ENCODE assay signal across 28 cellular contexts in the genomic region with DNA sequence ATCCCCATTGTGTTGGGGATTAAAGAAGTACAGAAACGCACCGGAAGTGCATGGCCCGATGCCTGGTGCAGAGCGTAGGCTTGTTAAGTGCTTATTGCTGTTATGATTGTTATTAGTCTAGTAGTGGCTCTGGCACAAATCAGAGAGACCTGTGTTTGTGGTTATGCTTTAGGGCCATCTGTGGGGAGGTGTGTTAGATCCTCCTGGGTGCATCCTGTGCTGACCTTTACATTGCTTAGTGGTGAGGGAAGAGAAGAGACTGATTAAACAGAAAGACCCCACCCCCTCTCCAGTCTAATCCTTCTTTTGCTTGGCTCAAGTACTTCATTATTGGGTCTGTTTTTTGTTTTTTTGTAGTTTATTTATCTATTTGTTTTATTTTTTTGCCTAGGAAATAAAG.
"Had no signal": no experiment of that assay in that cellular context is flagged by ENCODE, and none has a peak within 500 bp of the region (broad histone marks: within the 10 kb centered on the region; RNA-seq: fewer than 3 reads in every experiment).

No MANE protein-coding gene starts in this region.

- H3K36me3 ChIP-seq: cardiac muscle cell, ovary, right atrium auricular region, thyroid gland, upper lobe of right lung had no signal

- H3K9me3 ChIP-seq: body of pancreas, ovary, psoas muscle, right atrium auricular region, thyroid gland, upper lobe of right lung had no signal

- H3K27me3 ChIP-seq: body of pancreas, cardiac muscle cell, ovary, right atrium auricular region, thyroid gland, upper lobe of right lung had no signal

- H3K27ac Mint-ChIP-seq: activated B cell treated with CpG ODN at 0.5 μM for 24 hours; activated naive CD4-positive, alpha-beta T cell treated with anti-CD3 and anti-CD28 coated beads for 36 hours; activated naive CD8-positive, alpha-beta T cell treated with anti-CD3 and anti-CD28 coated beads, Interleukin-2, amount 50 U/mL, for 24 hours; natural killer cell; stimulated activated naive CD8-positive, alpha-beta T cell treated with anti-CD3 and anti-CD28 coated beads, Interleukin-15, Interleukin-2, amounts not matched to agents 100 ng/mL and 50 ng/mL, for 24 hours had no signal

- H3K4me3 Mint-ChIP-seq: activated B cell treated with CpG ODN at 0.5 μM for 24 hours; activated naive CD4-positive, alpha-beta T cell treated with anti-CD3 and anti-CD28 coated beads for 36 hours; activated naive CD8-positive, alpha-beta T cell treated with anti-CD3 and anti-CD28 coated beads, Interleukin-2, amount 50 U/mL, for 24 hours; activated T-cell treated with anti-CD3 and anti-CD28 coated beads, Interleukin-2, amount 50 U/mL, for 4 hours; natural killer cell; stimulated activated naive CD8-positive, alpha-beta T cell treated with anti-CD3 and anti-CD28 coated beads, Interleukin-15, Interleukin-2, amounts not matched to agents 100 ng/mL and 50 ng/mL, for 24 hours had no signal

- H3K27ac ChIP-seq: body of pancreas, cardiac muscle cell, ovary, psoas muscle, thyroid gland, upper lobe of right lung had no signal

- H3K4me3 ChIP-seq: body of pancreas, cardiac muscle cell, lung, ovary, psoas muscle, right atrium auricular region, thyroid gland, upper lobe of right lung had no signal

- H3K9me3 Mint-ChIP-seq: activated B cell treated with CpG ODN at 0.5 μM for 24 hours; activated naive CD4-positive, alpha-beta T cell treated with anti-CD3 and anti-CD28 coated beads for 36 hours; activated naive CD8-positive, alpha-beta T cell treated with anti-CD3 and anti-CD28 coated beads, Interleukin-2, amount 50 U/mL, for 24 hours; activated T-cell treated with anti-CD3 and anti-CD28 coated beads, Interleukin-2, amount 50 U/mL, for 4 hours; natural killer cell; stimulated activated naive CD8-positive, alpha-beta T cell treated with anti-CD3 and anti-CD28 coated beads, Interleukin-15, Interleukin-2, amounts not matched to agents 100 ng/mL and 50 ng/mL, for 24 hours had no signal

- DNase-seq: activated B cell treated with CpG ODN at 0.5 μM for 24 hours; activated CD4-positive, alpha-beta T cell treated with anti-CD3 and anti-CD28 coated beads for 4 hours; activated CD4-positive, alpha-beta T cell treated with anti-CD3 and anti-CD28 coated beads, Interleukin-2, amount 50 U/mL, for 48 hours; activated CD8-positive, alpha-beta memory T cell treated with anti-CD3 and anti-CD28 coated beads, Interleukin-2, amount 50 U/mL, for 48 hours; activated effector memory CD4-positive, alpha-beta T cell treated with Interleukin-2 at 50 U/mL for 16 hours; activated naive CD4-positive, alpha-beta T cell treated with anti-CD3 and anti-CD28 coated beads for 36 hours; activated naive CD8-positive, alpha-beta T cell treated with anti-CD3 and anti-CD28 coated beads, Interleukin-2, amount 50 U/mL, for 24 hours; activated T-cell treated with anti-CD3 and anti-CD28 coated beads, Interleukin-2, amount 50 U/mL, for 4 hours; anterior cingulate cortex; body of pancreas; cortex of kidney; midbrain; natural killer cell; ovary; psoas muscle; stimulated activated CD4-positive, alpha-beta T cell treated with anti-CD3 and anti-CD28 coated beads, Interleukin-12 subunit alpha, Interleukin-12 subunit beta, amount 100 ng/mL, for 4 hours; stimulated activated CD4-positive, alpha-beta T cell treated with anti-CD3 and anti-CD28 coated beads, Interleukin-1b, Interleukin-23, amount 100 ng/mL, for 48 hours; substantia nigra; T-helper 1 cell; T-helper 9 cell; thyroid gland; upper lobe of right lung had no signal

- ATAC-seq: activated naive CD8-positive, alpha-beta T cell treated with anti-CD3 and anti-CD28 coated beads, Interleukin-2, amount 50 U/mL, for 24 hours; activated T-cell treated with anti-CD3 and anti-CD28 coated beads, Interleukin-2, amount 50 U/mL, for 4 hours; body of pancreas; left lobe of liver; natural killer cell; psoas muscle; upper lobe of right lung had no signal

- H3K36me3 Mint-ChIP-seq: natural killer cell had no signal

- H3K4me1 ChIP-seq: body of pancreas, psoas muscle had no signal

- FAIRE-seq: endometrium had no signal
